ENCODE assay signal across 8 cellular contexts in the genomic region with DNA sequence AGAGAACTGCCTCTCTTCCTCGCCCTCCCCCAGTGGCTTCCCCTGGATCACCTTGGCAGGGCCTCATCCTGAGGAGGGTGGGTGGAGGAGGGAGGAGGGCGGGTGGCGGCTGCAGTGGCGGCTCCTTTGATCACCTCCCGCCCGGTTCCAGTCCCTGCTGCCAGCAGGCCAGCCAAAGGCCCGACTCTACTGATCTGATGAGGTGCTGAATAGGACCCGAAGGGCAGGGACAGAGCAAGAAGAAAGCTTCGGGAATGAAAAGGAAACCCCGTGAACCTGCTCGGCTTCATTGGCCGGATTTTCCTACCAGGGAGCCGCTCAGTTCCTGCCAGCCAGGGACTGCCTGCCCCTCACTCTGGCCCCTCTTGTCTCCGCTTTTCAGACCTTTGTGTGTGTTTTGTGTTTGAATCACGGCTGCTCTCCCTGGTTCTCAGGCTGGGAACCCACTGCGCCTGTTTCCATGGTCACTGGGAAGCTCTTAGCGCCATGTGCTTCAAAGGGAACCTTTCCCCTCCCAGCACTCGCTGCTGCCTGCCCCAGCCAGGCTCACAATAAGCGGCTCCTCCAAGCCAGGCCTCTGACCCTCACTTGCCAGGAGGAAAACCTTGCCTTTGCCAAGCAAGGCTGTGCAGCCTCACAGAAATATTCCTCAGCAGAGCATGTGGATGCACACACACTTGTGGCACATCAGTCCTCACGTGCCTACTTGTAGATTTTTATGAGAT. TPM values are rescaled to one million over a fixed set of nuclear protein-coding genes. Genes with fewer than 3 reads are reported as not detected.
A peak's percentile ranks its signal among the peaks of the same experiment; 100 is the strongest.
DNase-seq lines count a peak whose midpoint lies in the region; ATAC-seq lines count a peak whose summit lies in the region.

No MANE protein-coding gene starts in this region.

- DNase-seq in DMS53 treated with DMSO at 0.1 percent for 48 hours (lab: John Stamatoyannopoulos, UW; ENCODE audit: unreplicated experiment) (peak; percentile 53), NCI-H510A treated with DMSO at 0.1 percent for 48 hours (lab: John Stamatoyannopoulos, UW) (peak; percentile 78), Right ventricle myocardium superior (peak; percentile 56), occipital lobe (lab: John Stamatoyannopoulos, UW) (peak; percentile 21), NCI-H526 treated with DMSO at 0.1 percent for 48 hours (lab: John Stamatoyannopoulos, UW) (no peak)
- DNase-seq in stimulated activated CD4-positive, alpha-beta T cell treated with anti-CD3 and anti-CD28 coated beads, Interleukin-12 subunit alpha, Interleukin-12 subunit beta, amount 100 ng/mL, for 4 hours, result no peak
- no peak for DNase-seq in stimulated activated CD4-positive, alpha-beta T cell treated with anti-CD3 and anti-CD28 coated beads, Interleukin-2, amount 100 ng/mL, for 24 hours

- intact Hi-C loops in Right ventricle myocardium superior (cut with DNase I), result no loop called here

- ATAC-seq in Right ventricle myocardium superior (ENCODE audit: poor library complexity) (peak; percentile 89), HG03565 (IDR thresholded peaks at IDR 0.05; ENCODE audit: unreplicated experiment) (no peak)

RNA-seq across cellular contexts. Expression of a gene that starts 56.8 kb away (rescaled TPM):
- not detected for total RNA-seq in Right ventricle myocardium superior
- total RNA-seq in occipital lobe, result not detected

Comparison
In these comparisons a context has a peak if more than half of its experiments do, and no peak if none do; other contexts are left out.
1. DNase-seq: peak in DMS53 treated with DMSO at 0.1 percent for 48 hours (single experiment), NCI-H510A treated with DMSO at 0.1 percent for 48 hours (single experiment), Right ventricle myocardium superior (single experiment) and occipital lobe (single experiment); none in NCI-H526 treated with DMSO at 0.1 percent for 48 hours (single experiment), stimulated activated CD4-positive, alpha-beta T cell treated with anti-CD3 and anti-CD28 coated beads, Interleukin-12 subunit alpha, Interleukin-12 subunit beta, amount 100 ng/mL, for 4 hours (single experiment) and stimulated activated CD4-positive, alpha-beta T cell treated with anti-CD3 and anti-CD28 coated beads, Interleukin-2, amount 100 ng/mL, for 24 hours (0 of 2).